ENCODE assay signal across 8 cellular contexts in genomic region chr14:85934886-85935254, GRCh38.
DNase-seq lines count a peak whose midpoint lies in the region; ATAC-seq, FAIRE-seq and TF ChIP-seq lines count a peak whose summit lies in the region.

No MANE protein-coding gene starts in this region.

- H3K9me3 ChIP-seq in right atrium auricular region, result peaks cover 0 to 23% of the 10 kb centered on the region in 2 donors
- no peaks in the 10 kb centered on the region for H3K9me3 ChIP-seq in SJSA1 (replicated peaks)
- H3K9me3 ChIP-seq in liver (ENCODE audit: control insufficient read depth in 4 of 4, low read length in 3 of 4), result peaks cover 0 to 6% (median 4%) of the 10 kb centered on the region in 4 donors

- FAIRE-seq in H54 (lab: Jason Lieb, UNC), result no peak

- H3K4me3 ChIP-seq in right atrium auricular region, result peak overlapping the region; percentile 20 to 32
- peak overlapping the region; percentile 10 for H3K4me3 ChIP-seq in SJSA1
- peak overlapping the region; percentile 39 to 84 (median 68) for H3K4me3 ChIP-seq in liver (ENCODE audit: low read depth in 1 of 3, low read length in 3 of 3)

- DNase-seq in right atrium auricular region (ENCODE audit: low spot score) (no peak), Right ventricle myocardium inferior (ENCODE audit: missing footprints) (no peak), SJSA1 (ENCODE audit: low read depth in 1 of 2, low spot score in 2 of 2) (no peak), COR-L47 (lab: John Stamatoyannopoulos, UW) (no peak), SIG-M5 treated with dmso at 0.1 percent for 504 hours (lab: John Stamatoyannopoulos, UW; ENCODE audit: unreplicated experiment) (no peak), H54 (ENCODE audit: insufficient read length, low spot score) (no peak)

- ATAC-seq in Right ventricle myocardium inferior (no peak), HG03045 (IDR thresholded peaks at IDR 0.05; ENCODE audit: unreplicated experiment) (peak; percentile 42)

- no peak for TF ChIP-seq RAD21 in liver (IDR thresholded peaks at IDR 0.05)

- 29% methylated on average over 3 of the region's 3 CpGs for WGBS in liver

- peak overlapping the region; percentile 9 to 43 for H3K27ac ChIP-seq in right atrium auricular region
- no peak overlapping the region for H3K27ac ChIP-seq in SJSA1
- H3K27ac ChIP-seq in liver (ENCODE audit: low read depth in 1 of 2, low read length in 2 of 2), result peak overlapping the region; percentile 49 to 58

- intact Hi-C loops in Right ventricle myocardium inferior (cut with DNase I), result no loop called here

- H3K27me3 ChIP-seq in right atrium auricular region (no peaks in the 10 kb centered on the region), SJSA1 (replicated peaks) (no peaks in the 10 kb centered on the region), liver (ENCODE audit: control insufficient read depth in 4 of 4, insufficient read depth in 4 of 4, low read length in 3 of 4) (no peaks in the 10 kb centered on the region)

- TF ChIP-seq CTCF in right atrium auricular region (IDR thresholded peaks at IDR 0.05) (no peak), liver (IDR thresholded peaks at IDR 0.05; ENCODE audit: low read depth, low read length, missing input control) (no peak)

- H3K4me1 ChIP-seq in right atrium auricular region (no peaks in the 10 kb centered on the region), SJSA1 (replicated peaks) (no peaks in the 10 kb centered on the region), liver (ENCODE audit: control insufficient read depth in 4 of 4, insufficient read depth in 4 of 4, low read length in 3 of 4) (peaks cover 0 to 7% (median 3%) of the 10 kb centered on the region in 4 donors)

- H3K9ac ChIP-seq in liver (ENCODE audit: low read depth in 1 of 2, low read length in 2 of 2), result peak overlapping the region; percentile 41 to 92

- H3K36me3 ChIP-seq in right atrium auricular region (no peaks in the 10 kb centered on the region), SJSA1 (no peaks in the 10 kb centered on the region), liver (ENCODE audit: control insufficient read depth in 4 of 4, insufficient read depth in 3 of 4, low read depth in 1 of 4, low read length in 3 of 4) (no peaks in the 10 kb centered on the region)

- no peak for TF ChIP-seq POLR2A in H54 (IDR thresholded peaks at IDR 0.05; ENCODE audit: low read depth, low read length)

TF ChIP-seq in liver, 16 proteins besides CTCF, POLR2A, EP300 and RAD21:
- TF ChIP-seq SP1 (IDR thresholded peaks at IDR 0.05) (no peak), YY1 (IDR thresholded peaks at IDR 0.05) (peak; percentile 13)
- TF ChIP-seq, protein P1, sequence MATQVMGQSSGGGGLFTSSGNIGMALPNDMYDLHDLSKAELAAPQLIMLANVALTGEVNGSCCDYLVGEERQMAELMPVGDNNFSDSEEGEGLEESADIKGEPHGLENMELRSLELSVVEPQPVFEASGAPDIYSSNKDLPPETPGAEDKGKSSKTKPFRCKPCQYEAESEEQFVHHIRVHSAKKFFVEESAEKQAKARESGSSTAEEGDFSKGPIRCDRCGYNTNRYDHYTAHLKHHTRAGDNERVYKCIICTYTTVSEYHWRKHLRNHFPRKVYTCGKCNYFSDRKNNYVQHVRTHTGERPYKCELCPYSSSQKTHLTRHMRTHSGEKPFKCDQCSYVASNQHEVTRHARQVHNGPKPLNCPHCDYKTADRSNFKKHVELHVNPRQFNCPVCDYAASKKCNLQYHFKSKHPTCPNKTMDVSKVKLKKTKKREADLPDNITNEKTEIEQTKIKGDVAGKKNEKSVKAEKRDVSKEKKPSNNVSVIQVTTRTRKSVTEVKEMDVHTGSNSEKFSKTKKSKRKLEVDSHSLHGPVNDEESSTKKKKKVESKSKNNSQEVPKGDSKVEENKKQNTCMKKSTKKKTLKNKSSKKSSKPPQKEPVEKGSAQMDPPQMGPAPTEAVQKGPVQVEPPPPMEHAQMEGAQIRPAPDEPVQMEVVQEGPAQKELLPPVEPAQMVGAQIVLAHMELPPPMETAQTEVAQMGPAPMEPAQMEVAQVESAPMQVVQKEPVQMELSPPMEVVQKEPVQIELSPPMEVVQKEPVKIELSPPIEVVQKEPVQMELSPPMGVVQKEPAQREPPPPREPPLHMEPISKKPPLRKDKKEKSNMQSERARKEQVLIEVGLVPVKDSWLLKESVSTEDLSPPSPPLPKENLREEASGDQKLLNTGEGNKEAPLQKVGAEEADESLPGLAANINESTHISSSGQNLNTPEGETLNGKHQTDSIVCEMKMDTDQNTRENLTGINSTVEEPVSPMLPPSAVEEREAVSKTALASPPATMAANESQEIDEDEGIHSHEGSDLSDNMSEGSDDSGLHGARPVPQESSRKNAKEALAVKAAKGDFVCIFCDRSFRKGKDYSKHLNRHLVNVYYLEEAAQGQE (IDR thresholded peaks at IDR 0.05), result peak; percentile 4

Comparison
In these comparisons a context has a peak if more than half of its experiments do, and no peak if none do; other contexts are left out.
1. H3K4me3 ChIP-seq: peak in every context shown above with its lines; median percentile 68 in liver; 26 in right atrium auricular region; 10 in SJSA1.